ENCODE assay signal across 14 cellular contexts in genomic region chr3:113261996-113262665, GRCh38. TPM values are rescaled to one million over a fixed set of nuclear protein-coding genes. Genes with fewer than 3 reads are reported as not detected.
DNase-seq lines count a peak whose midpoint lies in the region; ATAC-seq and FAIRE-seq lines count a peak whose summit lies in the region.
"Had no signal": no experiment of that assay in that cellular context is flagged by ENCODE, and none has a peak within 500 bp of the region (broad histone marks: within the 10 kb centered on the region; RNA-seq: fewer than 3 reads in every experiment).

No MANE protein-coding gene starts in this region.

- CTCF ChIA-PET in CD4-positive, alpha-beta memory T cell (lab: Charles Lee; ENCODE audit: partially characterized antibody), result interaction anchor here (1.2 kb wide), 1 partner anchor 26 kb away, joined by 3 read pairs; no protein-coding TSS in a partner anchor

- H3K4me1 Mint-ChIP-seq in CD4-positive, alpha-beta memory T cell, result no peaks in the 10 kb centered on the region
- H3K4me1 Mint-ChIP-seq: stimulated activated naive B cell treated with anti-CD40 and anti-IgM and Interleukin-4, amounts not matched to agents 10 μg/mL and 1 μg/mL and 100 μg/mL, for 72 hours had no signal

- H3K4me3 ChIP-seq in mesodermal cell (ENCODE audit: extremely low read depth, insufficient read depth, low read length, poor library complexity, severe bottlenecking), result no peak overlapping the region
- H3K4me3 ChIP-seq in CD4-positive, alpha-beta memory T cell (ENCODE audit: low read length in 2 of 2), result no peak overlapping the region

- intact Hi-C loops in CD4-positive, alpha-beta memory T cell (cut with micrococcal nuclease), result no loop called here

- peak overlapping the region; percentile 19 for H3K27ac ChIP-seq in mesodermal cell (ENCODE audit: low read depth, low read length, severe bottlenecking)
- H3K27ac ChIP-seq in CD4-positive, alpha-beta memory T cell (ENCODE audit: low read depth, low read length), result no peak overlapping the region
- H3K27ac ChIP-seq: epithelial cell of prostate had no signal

- no peak overlapping the region for H3K4me3 Mint-ChIP-seq in CD4-positive, alpha-beta memory T cell
- H3K4me3 Mint-ChIP-seq: H9; stimulated activated naive B cell treated with anti-CD40 and anti-IgM and Interleukin-4, amounts not matched to agents 10 μg/mL and 1 μg/mL and 100 μg/mL, for 72 hours had no signal

- no peaks in the 10 kb centered on the region for H3K36me3 Mint-ChIP-seq in CD4-positive, alpha-beta memory T cell
- H3K36me3 Mint-ChIP-seq: stimulated activated naive B cell treated with anti-CD40 and anti-IgM and Interleukin-4, amounts not matched to agents 10 μg/mL and 1 μg/mL and 100 μg/mL, for 72 hours had no signal

- peaks cover 1 to 6% of the 10 kb centered on the region in 2 donors for H3K27me3 Mint-ChIP-seq in CD4-positive, alpha-beta memory T cell

- POLR2A ChIA-PET in CD4-positive, alpha-beta memory T cell (lab: Charles Lee; ENCODE audit: partially characterized antibody), result no interaction called here

- no peak overlapping the region for H3K27ac Mint-ChIP-seq in CD4-positive, alpha-beta memory T cell
- H3K27ac Mint-ChIP-seq: H9; stimulated activated naive B cell treated with anti-CD40 and anti-IgM and Interleukin-4, amounts not matched to agents 10 μg/mL and 1 μg/mL and 100 μg/mL, for 72 hours had no signal

- no peaks in the 10 kb centered on the region for H3K27me3 ChIP-seq in CD4-positive, alpha-beta memory T cell (ENCODE audit: insufficient read depth, low read length)

- no peaks in the 10 kb centered on the region for H3K4me1 ChIP-seq in mesodermal cell (ENCODE audit: control insufficient read depth, insufficient read depth, low read length, poor library complexity, severe bottlenecking)
- no peaks in the 10 kb centered on the region for H3K4me1 ChIP-seq in CD4-positive, alpha-beta memory T cell (ENCODE audit: insufficient read depth, low read length)

- no peaks in the 10 kb centered on the region for H3K9me3 ChIP-seq in mesodermal cell (ENCODE audit: control insufficient read depth, low read length)
- no peaks in the 10 kb centered on the region for H3K9me3 ChIP-seq in CD4-positive, alpha-beta memory T cell (ENCODE audit: control insufficient read depth in 1 of 2, low read length in 2 of 2)

- DNase-seq in NCI-H2081 (lab: John Stamatoyannopoulos, UW) (peak; percentile 9 to 28), NCI-H2081 treated with DMSO at 0.1 percent for 48 hours (lab: John Stamatoyannopoulos, UW) (no peak), urothelium cell line (ENCODE audit: low spot score) (no peak), NCI-H2227 (lab: John Stamatoyannopoulos, UW; ENCODE audit: unreplicated experiment) (no peak)
- DNase-seq in CD4-positive, alpha-beta memory T cell, result no peak
- DNase-seq: H9; NCI-H187 treated with DMSO at 0.1 percent for 48 hours; stimulated activated naive B cell treated with anti-CD40 and anti-IgM and Interleukin-4, amounts not matched to agents 10 μg/mL and 1 μg/mL and 100 μg/mL, for 72 hours had no signal

- H3K9me3 Mint-ChIP-seq in CD4-positive, alpha-beta memory T cell, result no peaks in the 10 kb centered on the region
- H3K9me3 Mint-ChIP-seq: H9; stimulated activated naive B cell treated with anti-CD40 and anti-IgM and Interleukin-4, amounts not matched to agents 10 μg/mL and 1 μg/mL and 100 μg/mL, for 72 hours had no signal

- 81 to 100% methylated on average over 2 to 3 of the region's 3 CpGs for WGBS in mesodermal cell (ENCODE audit: insufficient coverage in 2 of 2), 2 experiments

- no peak for ATAC-seq in HG02610 (IDR thresholded peaks at IDR 0.05; ENCODE audit: unreplicated experiment)
- ATAC-seq: stimulated activated naive B cell treated with anti-CD40 and anti-IgM and Interleukin-4, amounts not matched to agents 10 μg/mL and 1 μg/mL and 100 μg/mL, for 72 hours had no signal

- FAIRE-seq in endometrium (lab: Jason Lieb, UNC) (peak; percentile 70), urothelium cell line (lab: Jason Lieb, UNC) (peak; percentile 30)
- FAIRE-seq: A204.1 had no signal

- H3K36me3 ChIP-seq in mesodermal cell (ENCODE audit: control insufficient read depth, insufficient read depth, low read length), result peaks cover 2% of the 10 kb centered on the region
- no peaks in the 10 kb centered on the region for H3K36me3 ChIP-seq in CD4-positive, alpha-beta memory T cell (ENCODE audit: insufficient read depth, low read length)

RNA-seq across cellular contexts. Expression of gene BOC, which starts 50.8 kb away (rescaled TPM):
- polyA plus RNA-seq in mesodermal cell (2013, experiment 1 of 2), result 60.4 TPM
- polyA plus RNA-seq in mesodermal cell (2013, experiment 2 of 2), result 45.8 TPM
- total RNA-seq in CD4-positive, alpha-beta memory T cell, result not detected
- polyA plus RNA-seq in CD4-positive, alpha-beta memory T cell, result not detected
- total RNA-seq: lung microvascular endothelial cell had no signal

Comparison
In these comparisons a context has a peak if more than half of its experiments do, and no peak if none do; other contexts are left out.
1. DNase-seq: peak in NCI-H2081 (2 of 2); none in NCI-H2081 treated with DMSO at 0.1 percent for 48 hours (single experiment), urothelium cell line (single experiment), NCI-H2227 (single experiment) and CD4-positive, alpha-beta memory T cell (0 of 5).